10 cellular contexts compared by ENCODE assay signal in genomic region chr2:43634604-43635306, GRCh38. TPM values are rescaled to one million over a fixed set of nuclear protein-coding genes. Genes with fewer than 3 reads are reported as not detected.
DNase-seq lines count a peak whose midpoint lies in the region; ATAC-seq and TF ChIP-seq lines count a peak whose summit lies in the region.
"Had no signal": no experiment of that assay in that cellular context is flagged by ENCODE, and none has a peak within 500 bp of the region (broad histone marks: within the 10 kb centered on the region; RNA-seq: fewer than 3 reads in every experiment).

No MANE protein-coding gene starts in this region.

- peaks cover 0 to 3% of the 10 kb centered on the region in 2 donors for H3K9me3 Mint-ChIP-seq in activated naive CD4-positive, alpha-beta T cell treated with anti-CD3 and anti-CD28 coated beads, Interleukin-2, amount 50 U/mL, for 72 hours
- H3K9me3 Mint-ChIP-seq: stimulated activated naive CD8-positive, alpha-beta T cell treated with anti-CD3 and anti-CD28 coated beads, Interleukin-15, Interleukin-2, amounts not matched to agents 100 ng/mL and 50 ng/mL, for 24 hours had no signal

- peaks cover 6 to 27% (median 17%) of the 10 kb centered on the region in 11 experiments for H3K9me3 ChIP-seq in BLaER1 treated with 17β-estradiol and CSF1 and Interleukin-3, amounts not matched to agents 10 nM and 100 nM (replicated peaks in 1 of 11)
- H3K9me3 ChIP-seq in WERI-Rb-1 (ENCODE audit: severe bottlenecking) (peaks cover 5% of the 10 kb centered on the region), left lung (peaks cover 0 to 6% of the 10 kb centered on the region in 2 donors), BE2C (no peaks in the 10 kb centered on the region)

- DNase-seq in NCI-H1105 (lab: John Stamatoyannopoulos, UW) (peak; percentile 46), WERI-Rb-1 (no peak), left lung (no peak), activated T-cell treated with anti-CD3 and anti-CD28 coated beads for 4 hours (no peak), BE2C (no peak)
- DNase-seq in activated naive CD4-positive, alpha-beta T cell treated with anti-CD3 and anti-CD28 coated beads, Interleukin-2, amount 50 U/mL, for 72 hours (ENCODE audit: low spot score in 2 of 2) = no peak
- DNase-seq in activated CD4-positive, CD25-positive, alpha-beta regulatory T cell treated with anti-CD3 and anti-CD28 coated beads, Interleukin-2, amount 50 U/mL, for 72 hours = no peak

- intact Hi-C loops in left lung (cut with DNase I) = no loop called here

- H3K4me3 ChIP-seq in BLaER1 treated with 17β-estradiol and CSF1 and Interleukin-3, amounts not matched to agents 10 nM and 100 nM = no peak overlapping the region
- H3K4me3 ChIP-seq in WERI-Rb-1 (ENCODE audit: low read depth, low read length) (no peak overlapping the region), left lung (no peak overlapping the region), BE2C (ENCODE audit: low read depth, low read length) (no peak overlapping the region)

- H3K36me3 Mint-ChIP-seq in activated naive CD4-positive, alpha-beta T cell treated with anti-CD3 and anti-CD28 coated beads, Interleukin-2, amount 50 U/mL, for 72 hours = no peaks in the 10 kb centered on the region

- H4K20me1 ChIP-seq in BLaER1 treated with 17β-estradiol and CSF1 and Interleukin-3, amounts not matched to agents 10 nM and 100 nM = no peaks in the 10 kb centered on the region

- peak; percentile 9 for ATAC-seq in left lung
- no peak for ATAC-seq in activated naive CD4-positive, alpha-beta T cell treated with anti-CD3 and anti-CD28 coated beads, Interleukin-2, amount 50 U/mL, for 72 hours

- no peak overlapping the region for H3K9ac ChIP-seq in BLaER1 treated with 17β-estradiol and CSF1 and Interleukin-3, amounts not matched to agents 10 nM and 100 nM

- H3K4me2 ChIP-seq in BLaER1 treated with 17β-estradiol and CSF1 and Interleukin-3, amounts not matched to agents 10 nM and 100 nM = peak overlapping the region; percentile 45 to 61 (median 50)

- H3K4me1 ChIP-seq in BLaER1 treated with 17β-estradiol and CSF1 and Interleukin-3, amounts not matched to agents 10 nM and 100 nM = peaks cover 19 to 30% (median 26%) of the 10 kb centered on the region in 10 experiments
- peaks cover 0 to 17% of the 10 kb centered on the region in 2 donors for H3K4me1 ChIP-seq in left lung
- H3K4me1 ChIP-seq in BE2C = no peaks in the 10 kb centered on the region

- TF ChIP-seq CTCF in WERI-Rb-1 (IDR thresholded peaks at IDR 0.05; ENCODE audit: low read depth, low read length) (no peak), left lung (IDR thresholded peaks at IDR 0.05) (no peak), BE2C (IDR thresholded peaks at IDR 0.05; ENCODE audit: low read depth, low read length) (no peak)

- no peaks in the 10 kb centered on the region for H3K36me3 ChIP-seq in BLaER1 treated with 17β-estradiol and CSF1 and Interleukin-3, amounts not matched to agents 10 nM and 100 nM
- H3K36me3 ChIP-seq in WERI-Rb-1 = no peaks in the 10 kb centered on the region
- H3K36me3 ChIP-seq in left lung = no peaks in the 10 kb centered on the region
- no peaks in the 10 kb centered on the region for H3K36me3 ChIP-seq in BE2C

- peaks cover 14 to 23% (median 19%) of the 10 kb centered on the region in 11 experiments for H3K27me3 ChIP-seq in BLaER1 treated with 17β-estradiol and CSF1 and Interleukin-3, amounts not matched to agents 10 nM and 100 nM
- no peaks in the 10 kb centered on the region for H3K27me3 ChIP-seq in WERI-Rb-1 (ENCODE audit: insufficient read depth, low read depth, severe bottlenecking)
- peaks cover 2 to 60% of the 10 kb centered on the region in 2 donors for H3K27me3 ChIP-seq in left lung
- H3K27me3 ChIP-seq in BE2C = peaks cover 27% of the 10 kb centered on the region

- H3K27ac Mint-ChIP-seq in activated naive CD4-positive, alpha-beta T cell treated with anti-CD3 and anti-CD28 coated beads, Interleukin-2, amount 50 U/mL, for 72 hours = no peak overlapping the region
- H3K27ac Mint-ChIP-seq: activated T-helper 1 cell treated with anti-CD3 and anti-CD28 coated beads, Interleukin-12 subunit alpha, Interleukin-12 subunit beta, Interleukin-2, Interleukin-4 antibody, amounts not matched to agents 30 ng/mL and 10 ng/mL and 1 ng/mL, durations not matched to agents 14 hours and 24 hours and 36 hours; stimulated activated naive CD8-positive, alpha-beta T cell treated with anti-CD3 and anti-CD28 coated beads, Interleukin-15, Interleukin-2, amounts not matched to agents 100 ng/mL and 50 ng/mL, for 24 hours had no signal

- H3K27ac ChIP-seq in BLaER1 treated with 17β-estradiol and CSF1 and Interleukin-3, amounts not matched to agents 10 nM and 100 nM = no peak overlapping the region
- H3K27ac ChIP-seq in WERI-Rb-1 (peak overlapping the region; percentile 3), left lung (peak overlapping the region in 1 of 2 donors; percentile 55)

RNA-seq across cellular contexts. Expression of gene PLEKHH2, which starts 2.3 kb away (rescaled TPM):
- 10 to 100 TPM; 23.3 to 29.1 TPM for total RNA-seq in left lung
- total RNA-seq in activated naive CD4-positive, alpha-beta T cell treated with anti-CD3 and anti-CD28 coated beads, Interleukin-2, amount 50 U/mL, for 72 hours = 1 to 10 TPM; 2.4 to 8.6 TPM
- 0.12 TPM for polyA plus RNA-seq in BE2C (2012; ENCODE audit: insufficient read depth, insufficient read length, low read depth)

RNA-seq across cellular contexts. Expression of gene THADA, which starts 38.9 kb away (rescaled TPM):
- total RNA-seq in left lung = 10 to 100 TPM; 32.9 to 37.8 TPM
- 10 to 100 TPM; 19.3 to 33.5 TPM for total RNA-seq in activated naive CD4-positive, alpha-beta T cell treated with anti-CD3 and anti-CD28 coated beads, Interleukin-2, amount 50 U/mL, for 72 hours
- 22.5 TPM for polyA plus RNA-seq in BE2C (2012; ENCODE audit: insufficient read depth, insufficient read length, low read depth)

RNA-seq across cellular contexts. Expression of gene C1GALT1C1L, which starts 41.5 kb away (rescaled TPM):
- total RNA-seq in left lung = under 1 TPM; 0.39 to 0.41 TPM
- under 1 TPM in 1 of 2 donors, not detected in 1; 0.21 TPM for total RNA-seq in activated naive CD4-positive, alpha-beta T cell treated with anti-CD3 and anti-CD28 coated beads, Interleukin-2, amount 50 U/mL, for 72 hours
- polyA plus RNA-seq in BE2C (2012; ENCODE audit: insufficient read depth, insufficient read length, low read depth) = 2.5 TPM
- total RNA-seq: activated T-helper 1 cell treated with anti-CD3 and anti-CD28 coated beads, Interleukin-12 subunit alpha, Interleukin-12 subunit beta, Interleukin-2, Interleukin-4 antibody, amounts not matched to agents 30 ng/mL and 10 ng/mL and 1 ng/mL, durations not matched to agents 14 hours and 24 hours and 36 hours had no signal
